ENCODE assay signal across 12 cellular contexts in the genomic region with DNA sequence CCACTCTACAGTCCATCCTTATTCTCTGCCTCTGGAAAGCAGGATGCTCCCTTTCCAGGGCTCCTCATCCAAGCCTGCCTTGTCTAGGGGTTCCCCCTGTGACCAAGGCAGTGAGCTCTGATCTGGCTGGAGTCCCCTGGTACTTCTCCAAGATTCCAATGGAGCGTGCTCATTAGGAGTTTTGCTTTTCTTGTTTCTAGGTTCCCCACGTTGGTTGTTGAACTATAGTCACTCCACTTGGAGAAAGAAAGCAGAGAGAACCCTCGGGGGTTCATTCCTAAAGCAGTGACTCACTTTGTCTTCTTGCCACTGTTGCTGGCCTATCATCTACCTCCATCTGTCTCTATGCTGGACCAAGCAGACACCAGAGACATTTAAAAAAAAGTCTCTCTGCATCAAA.
A peak's percentile ranks its signal among the peaks of the same experiment; 100 is the strongest.
DNase-seq lines count a peak whose midpoint lies in the region; ATAC-seq and TF ChIP-seq lines count a peak whose summit lies in the region.
"Had no signal": no experiment of that assay in that cellular context is flagged by ENCODE, and none has a peak within 500 bp of the region (broad histone marks: within the 10 kb centered on the region; RNA-seq: fewer than 3 reads in every experiment).

No MANE protein-coding gene starts in this region.

- H3K36me3 Mint-ChIP-seq in activated CD4-positive, alpha-beta T cell treated with anti-CD3 and anti-CD28 coated beads for 36 hours (ENCODE audit: low read depth) = no peaks in the 10 kb centered on the region

- H3K9me3 ChIP-seq in uterus = no peaks in the 10 kb centered on the region

- H3K4me3 ChIP-seq in uterus = no peak overlapping the region
- no peak overlapping the region for H3K4me3 ChIP-seq in coronary artery

- no peak for ATAC-seq in HG03378 (IDR thresholded peaks at IDR 0.05; ENCODE audit: unreplicated experiment)
- ATAC-seq in activated CD4-positive, alpha-beta T cell treated with anti-CD3 and anti-CD28 coated beads for 36 hours = no peak

- CTCF ChIA-PET in activated CD4-positive, alpha-beta T cell treated with anti-CD3 and anti-CD28 coated beads for 36 hours (lab: Charles Lee) = no interaction called here

- H3K27ac Mint-ChIP-seq in activated CD4-positive, alpha-beta T cell treated with anti-CD3 and anti-CD28 coated beads for 36 hours = no peak overlapping the region

- POLR2A ChIA-PET in activated CD4-positive, alpha-beta T cell treated with anti-CD3 and anti-CD28 coated beads for 36 hours (lab: Charles Lee) = no interaction called here

- no peaks in the 10 kb centered on the region for H3K9me3 Mint-ChIP-seq in activated CD4-positive, alpha-beta T cell treated with anti-CD3 and anti-CD28 coated beads for 36 hours (ENCODE audit: low read depth)

- peaks cover 3% of the 10 kb centered on the region for H3K4me1 Mint-ChIP-seq in activated CD4-positive, alpha-beta T cell treated with anti-CD3 and anti-CD28 coated beads for 36 hours
- H3K4me1 Mint-ChIP-seq: neural crest cell had no signal

- peak; percentile 8 for DNase-seq in SIG-M5 treated with dmso at 0.1 percent for 504 hours (lab: John Stamatoyannopoulos, UW; ENCODE audit: unreplicated experiment)
- no peak for DNase-seq in SIG-M5 (lab: John Stamatoyannopoulos, UW)
- DNase-seq in cerebellum (ENCODE audit: low spot score) = peak; percentile 31
- peak; percentile 18 for DNase-seq in medulla oblongata (ENCODE audit: extremely low spot score)
- DNase-seq in uterus = peak; percentile 46 to 57
- no peak for DNase-seq in coronary artery (ENCODE audit: low spot score)
- no peak for DNase-seq in activated CD4-positive, alpha-beta T cell treated with anti-CD3 and anti-CD28 coated beads for 36 hours
- DNase-seq: NCI-H2029 treated with DMSO at 0.1 percent for 48 hours, T-helper 2 cell had no signal

- H3K27me3 Mint-ChIP-seq in activated CD4-positive, alpha-beta T cell treated with anti-CD3 and anti-CD28 coated beads for 36 hours = no peaks in the 10 kb centered on the region

- H3K4me1 ChIP-seq in uterus = no peaks in the 10 kb centered on the region

- no peak overlapping the region for H3K27ac ChIP-seq in uterus
- no peak overlapping the region for H3K27ac ChIP-seq in coronary artery
- H3K27ac ChIP-seq: 22Rv1 had no signal

- H3K36me3 ChIP-seq in uterus = no peaks in the 10 kb centered on the region

- intact Hi-C loops in uterus (cut with DNase I; ENCODE audit: low total_unique reads) = no loop called here
- intact Hi-C loops in activated CD4-positive, alpha-beta T cell treated with anti-CD3 and anti-CD28 coated beads for 36 hours (cut with DNase I, micrococcal nuclease) = loop anchor here in 1 of 2 experiments (10.0 kb wide), 1 partner anchor 380 kb away; no protein-coding TSS in a partner anchor

- TF ChIP-seq CTCF in uterus (IDR thresholded peaks at IDR 0.05) (no peak), coronary artery (IDR thresholded peaks at IDR 0.05) (no peak)

- H3K27me3 ChIP-seq in uterus = no peaks in the 10 kb centered on the region

- H3K4me3 Mint-ChIP-seq in activated CD4-positive, alpha-beta T cell treated with anti-CD3 and anti-CD28 coated beads for 36 hours = no peak overlapping the region
- H3K4me3 Mint-ChIP-seq: neural crest cell had no signal

- TF ChIP-seq POLR2A in uterus (IDR thresholded peaks at IDR 0.05) = no peak

Comparison
In these comparisons a context has a peak if more than half of its experiments do, and no peak if none do; other contexts are left out.
1. DNase-seq: peak in SIG-M5 treated with dmso at 0.1 percent for 504 hours (single experiment), cerebellum (single experiment), medulla oblongata (single experiment) and uterus (2 of 2); none in SIG-M5 (single experiment), coronary artery (single experiment) and activated CD4-positive, alpha-beta T cell treated with anti-CD3 and anti-CD28 coated beads for 36 hours (single experiment).